Comparison of ENCODE assay signal across 9 cellular contexts in the genomic region with DNA sequence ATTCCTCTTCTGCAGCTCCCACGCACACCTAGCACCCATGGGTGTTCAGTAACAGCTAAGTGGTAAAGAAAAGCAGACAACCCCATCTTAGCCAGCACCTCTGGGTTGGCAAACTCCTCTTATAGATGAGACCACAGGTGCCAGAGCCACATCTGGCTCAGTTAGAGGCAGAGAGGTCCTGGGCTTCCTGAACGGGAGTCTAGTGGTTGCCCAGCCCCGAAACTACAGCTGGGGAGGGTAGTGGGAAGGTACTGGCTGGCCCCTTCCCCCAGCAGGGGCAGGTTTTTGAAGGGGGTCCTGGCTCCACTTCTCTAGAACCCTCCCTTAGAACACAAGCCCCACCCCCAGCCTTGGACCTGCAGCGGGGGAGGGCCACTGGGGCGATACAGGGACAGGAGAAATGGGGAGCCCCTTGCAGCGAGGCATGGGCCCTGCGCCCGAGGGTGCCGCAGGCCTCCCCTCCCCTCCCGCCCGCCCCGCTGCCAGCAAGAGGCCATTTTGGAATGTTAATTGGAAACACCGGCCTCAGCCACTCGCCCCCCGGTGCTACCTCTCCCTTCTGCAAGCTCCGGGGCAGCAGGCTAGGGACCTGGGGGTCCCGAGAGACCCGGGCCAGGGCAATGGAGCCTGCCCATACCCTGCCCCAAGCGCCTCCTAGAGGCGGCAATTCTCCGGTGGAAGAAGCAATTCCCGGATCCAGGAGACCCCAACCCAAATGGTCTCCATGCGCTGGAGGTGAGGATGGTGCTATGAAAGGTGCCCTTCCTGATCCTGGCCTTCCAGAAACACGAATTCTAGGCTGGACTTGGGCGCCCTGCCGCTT. TPM values are rescaled to one million over a fixed set of nuclear protein-coding genes. Genes with fewer than 3 reads are reported as not detected.
DNase-seq lines count a peak whose midpoint lies in the region; ATAC-seq, FAIRE-seq and TF ChIP-seq lines count a peak whose summit lies in the region.
"Had no signal": no experiment of that assay in that cellular context is flagged by ENCODE, and none has a peak within 500 bp of the region (broad histone marks: within the 10 kb centered on the region; RNA-seq: fewer than 3 reads in every experiment).

No MANE protein-coding gene starts in this region.

- DNase-seq in A549 (ENCODE audit: low read depth in 1 of 2, low spot score in 1 of 2) (no peak), HFFc6 (no peak), glutamatergic neuron (peak; percentile 64), 8988T (no peak), NCI-H2107 treated with DMSO at 0.1 percent for 48 hours (lab: John Stamatoyannopoulos, UW; ENCODE audit: unreplicated experiment) (no peak)
- DNase-seq in activated T-cell treated with anti-CD3 and anti-CD28 coated beads, Interleukin-2, amount 50 U/mL, for 72 hours = peak; percentile 20 to 38

- TF ChIP-seq CTCF in A549 (IDR thresholded peaks at IDR 0.05) (peak; percentile 24; the same call in 1 of the 3 replicates), HFFc6 (IDR thresholded peaks at IDR 0.05) (peak; percentile 66; the same call in 1 of the 2 replicates), glutamatergic neuron (IDR thresholded peaks at IDR 0.05; ENCODE audit: partially characterized antibody, unreplicated experiment) (no peak)

- no peak for TF ChIP-seq EP300 in A549 (IDR thresholded peaks at IDR 0.05)

- peak overlapping the region; percentile 95 for H3K27ac Mint-ChIP-seq in HFFc6
- peak overlapping the region; percentile 70 for H3K27ac Mint-ChIP-seq in activated T-cell treated with anti-CD3 and anti-CD28 coated beads, Interleukin-2, amount 50 U/mL, for 72 hours
- H3K27ac Mint-ChIP-seq in glutamatergic neuron (ENCODE audit: unreplicated experiment) = no peak overlapping the region

- H3K4me1 ChIP-seq in A549 (peaks cover 23% of the 10 kb centered on the region), skeletal muscle tissue (ENCODE audit: control insufficient read depth in 3 of 3, insufficient read depth in 3 of 3, low read length in 3 of 3) (peaks cover 50 to 67% (median 67%) of the 10 kb centered on the region in 3 donors)

- H3K27me3 ChIP-seq in skeletal muscle tissue (ENCODE audit: control insufficient read depth in 3 of 3, insufficient read depth in 3 of 3, low read length in 3 of 3) = no peaks in the 10 kb centered on the region

- H3K4me1 Mint-ChIP-seq in HFFc6 (ENCODE audit: low read depth) (peaks cover 36% of the 10 kb centered on the region), glutamatergic neuron (ENCODE audit: low read depth, unreplicated experiment) (peaks cover 17% of the 10 kb centered on the region)
- H3K4me1 Mint-ChIP-seq in activated T-cell treated with anti-CD3 and anti-CD28 coated beads, Interleukin-2, amount 50 U/mL, for 72 hours (ENCODE audit: low read depth) = peaks cover 38% of the 10 kb centered on the region

- H3K4me2 ChIP-seq in A549 = peak overlapping the region; percentile 84

- peak overlapping the region; percentile 81 to 88 (median 87) for H3K9ac ChIP-seq in skeletal muscle tissue (ENCODE audit: low read depth in 1 of 3, low read length in 3 of 3)

- H3K27me3 Mint-ChIP-seq in HFFc6 (ENCODE audit: insufficient read depth) = no peaks in the 10 kb centered on the region; the same call in 1 of the 2 replicates
- H3K27me3 Mint-ChIP-seq in activated T-cell treated with anti-CD3 and anti-CD28 coated beads, Interleukin-2, amount 50 U/mL, for 72 hours (ENCODE audit: low read depth) = no peaks in the 10 kb centered on the region
- H3K27me3 Mint-ChIP-seq in glutamatergic neuron (ENCODE audit: unreplicated experiment) = peaks cover 7% of the 10 kb centered on the region

- no peak for TF ChIP-seq RAD21 in A549 (conservative IDR thresholded peaks at IDR 0.05 in 1 of 2, IDR thresholded peaks at IDR 0.05 in 1 of 2)

- no peak for TF ChIP-seq POLR2A in A549 (IDR thresholded peaks at IDR 0.05; ENCODE audit: low read length)

- 24% methylated on average over 5 of the region's 26 CpGs for WGBS in A549 (ENCODE audit: missing lambda C conversion rate)

- no peak for FAIRE-seq in A549 (lab: Jason Lieb, UNC)
- FAIRE-seq: GM18507 had no signal

- POLR2A ChIA-PET in A549 (lab: Yijun Ruan, JAX) = interaction anchor here (1.7 to 2.8 kb wide), 2 partner anchors 8 to 59 kb away, joined by 10 to 14 read pairs; a partner anchor contains a TSS

- H3K4me3 ChIP-seq in A549 (peak overlapping the region; percentile 55), skeletal muscle tissue (ENCODE audit: low read length in 3 of 3) (peak overlapping the region; percentile 84 to 89 (median 89))

- H3K4me3 Mint-ChIP-seq in HFFc6 (peak overlapping the region; percentile 91), glutamatergic neuron (ENCODE audit: unreplicated experiment) (peak overlapping the region; percentile 79)
- H3K4me3 Mint-ChIP-seq in activated T-cell treated with anti-CD3 and anti-CD28 coated beads, Interleukin-2, amount 50 U/mL, for 72 hours = peak overlapping the region; percentile 91

- H3K27ac ChIP-seq in A549 = peak overlapping the region; percentile 66 to 93
- H3K27ac ChIP-seq in skeletal muscle tissue (ENCODE audit: low read depth, low read length) = peak overlapping the region; percentile 79

- peaks cover 31 to 36% (median 32%) of the 10 kb centered on the region in 3 donors for H3K36me3 ChIP-seq in skeletal muscle tissue (ENCODE audit: control insufficient read depth in 3 of 3, insufficient read depth in 3 of 3, low read length in 3 of 3)

- no peaks in the 10 kb centered on the region for H3K9me3 Mint-ChIP-seq in HFFc6
- H3K9me3 Mint-ChIP-seq in activated T-cell treated with anti-CD3 and anti-CD28 coated beads, Interleukin-2, amount 50 U/mL, for 72 hours = no peaks in the 10 kb centered on the region
- H3K9me3 Mint-ChIP-seq in glutamatergic neuron (ENCODE audit: unreplicated experiment) = peaks cover 9% of the 10 kb centered on the region

- CTCF ChIA-PET in A549 (lab: Yijun Ruan, JAX) = interaction anchor here (1.0 to 5.3 kb wide), 10 partner anchors 10 to 90 kb away, joined by 3 to 36 read pairs (median 10); no protein-coding TSS in a partner anchor

- ATAC-seq in A549 (no peak), HG03025 (IDR thresholded peaks at IDR 0.05; ENCODE audit: low FRiP score, unreplicated experiment) (no peak)
- ATAC-seq in activated T-cell treated with anti-CD3 and anti-CD28 coated beads, Interleukin-2, amount 50 U/mL, for 72 hours (replicated peaks in 1 of 2) = no peak

- H3K36me3 Mint-ChIP-seq in HFFc6 (ENCODE audit: low read depth) = peaks cover 13% of the 10 kb centered on the region
- no peaks in the 10 kb centered on the region for H3K36me3 Mint-ChIP-seq in activated T-cell treated with anti-CD3 and anti-CD28 coated beads, Interleukin-2, amount 50 U/mL, for 72 hours (ENCODE audit: insufficient read depth in 2 of 2)
- H3K36me3 Mint-ChIP-seq in glutamatergic neuron (ENCODE audit: unreplicated experiment) = no peaks in the 10 kb centered on the region

- H3K9me3 ChIP-seq in A549 (no peaks in the 10 kb centered on the region), skeletal muscle tissue (ENCODE audit: control insufficient read depth in 3 of 3, low read length in 3 of 3) (no peaks in the 10 kb centered on the region)

TF ChIP-seq in A549, 52 proteins besides CTCF, POLR2A, EP300 and RAD21:
- TF ChIP-seq, protein P1, sequence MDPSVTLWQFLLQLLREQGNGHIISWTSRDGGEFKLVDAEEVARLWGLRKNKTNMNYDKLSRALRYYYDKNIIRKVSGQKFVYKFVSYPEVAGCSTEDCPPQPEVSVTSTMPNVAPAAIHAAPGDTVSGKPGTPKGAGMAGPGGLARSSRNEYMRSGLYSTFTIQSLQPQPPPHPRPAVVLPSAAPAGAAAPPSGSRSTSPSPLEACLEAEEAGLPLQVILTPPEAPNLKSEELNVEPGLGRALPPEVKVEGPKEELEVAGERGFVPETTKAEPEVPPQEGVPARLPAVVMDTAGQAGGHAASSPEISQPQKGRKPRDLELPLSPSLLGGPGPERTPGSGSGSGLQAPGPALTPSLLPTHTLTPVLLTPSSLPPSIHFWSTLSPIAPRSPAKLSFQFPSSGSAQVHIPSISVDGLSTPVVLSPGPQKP (IDR thresholded peaks at IDR 0.05; ENCODE audit: low read depth, low read length) = no peak
- TF ChIP-seq SREBF2 (IDR thresholded peaks at IDR 0.05) (no peak), ZNF302 (CRISPR knock-in tag; IDR thresholded peaks at IDR 0.05) (no peak), CBX8 (IDR thresholded peaks at IDR 0.05) (no peak)

RNA-seq across cellular contexts. Expression of a gene that starts 1.5 kb away (rescaled TPM):
- polyA plus RNA-seq in A549 (2011; rRNA removed) = 3.9 and 4.4 TPM in 2 replicates
- polyA plus RNA-seq in A549 (2012; cell fraction: cytosol; rRNA removed) = 8.3 and 11.0 TPM in 2 replicates
- 6.8 and 6.9 TPM in 2 replicates for polyA plus RNA-seq in A549 (2012; cell fraction: nucleus; rRNA removed)
- 4.8 TPM in 3 replicates for polyA plus RNA-seq in A549 (2017; fragmentation: RNase III; extraction: RNeasy Plus Mini Kit Qiagen cat#74134 plus additional on column Dnase treatment)
- polyA minus RNA-seq in A549 (2011; rRNA and poly(A)+ RNA removed) = 9.3 and 11.8 TPM in 2 replicates
- 10 to 100 TPM; 31.7 to 43.3 (median 37.4) TPM for total RNA-seq in HFFc6 (2021; fragmentation: NEBNext Ultra II Directional; extraction: Animal tissue kit (Norgen Biotek cat#: 25700))
- total RNA-seq in activated T-cell treated with anti-CD3 and anti-CD28 coated beads, Interleukin-2, amount 50 U/mL, for 72 hours = 10 to 100 TPM; 12.8 to 15.7 TPM
- total RNA-seq in glutamatergic neuron (ENCODE audit: unreplicated experiment) = 9.5 TPM
- total RNA-seq in skeletal muscle tissue = 5.2 TPM

RNA-seq across cellular contexts. Expression of a gene that starts 59.2 kb away (rescaled TPM):
- polyA plus RNA-seq in A549 (2011; rRNA removed) (808 and 909 TPM in 2 replicates), A549 (2017; fragmentation: RNase III; extraction: RNeasy Plus Mini Kit Qiagen cat#74134 plus additional on column Dnase treatment) (1,098 to 1,170 TPM (median 1,152 TPM) in 3 replicates)
- polyA plus RNA-seq in A549 (2012; cell fraction: cytosol; rRNA removed) = 1,629 and 1,737 TPM in 2 replicates
- polyA plus RNA-seq in A549 (2012; cell fraction: nucleus; rRNA removed) = 758 and 846 TPM in 2 replicates
- 488 and 529 TPM in 2 replicates for polyA minus RNA-seq in A549 (2011; rRNA and poly(A)+ RNA removed)
- total RNA-seq in HFFc6 (2021; fragmentation: NEBNext Ultra II Directional; extraction: Animal tissue kit (Norgen Biotek cat#: 25700)) = 1,000 to 10,000 TPM; 1,011 to 1,270 (median 1,111) TPM
- 1,000 to 10,000 TPM; 1,676 to 1,838 TPM for total RNA-seq in activated T-cell treated with anti-CD3 and anti-CD28 coated beads, Interleukin-2, amount 50 U/mL, for 72 hours
- total RNA-seq in glutamatergic neuron (ENCODE audit: unreplicated experiment) (588 TPM), skeletal muscle tissue (1,532 TPM)

Comparison
In these comparisons a context has a peak if more than half of its experiments do, and no peak if none do; other contexts are left out.
1. DNase-seq: peak in activated T-cell treated with anti-CD3 and anti-CD28 coated beads, Interleukin-2, amount 50 U/mL, for 72 hours (2 of 2) and glutamatergic neuron (single experiment); none in A549 (0 of 2), HFFc6 (single experiment), 8988T (single experiment) and NCI-H2107 treated with DMSO at 0.1 percent for 48 hours (single experiment).
2. Peak in every context shown above with its lines, with median percentiles within 50 percentile points of each other: H3K4me3 Mint-ChIP-seq.